8 cellular contexts compared by ENCODE assay signal in genomic region chr20:25310268-25310920, GRCh38.
DNase-seq lines count a peak whose midpoint lies in the region; ATAC-seq, FAIRE-seq and TF ChIP-seq lines count a peak whose summit lies in the region.

No MANE protein-coding gene starts in this region.

- H3K4me2 ChIP-seq in keratinocyte (ENCODE audit: control insufficient read depth, extremely low read depth, insufficient read depth, low read depth, low read length): peak overlapping the region; percentile 35

- TF ChIP-seq POLR2A in body of pancreas (IDR thresholded peaks at IDR 0.05): peak in 2 of 3 donors; percentile 12 to 44

- 61% methylated on average over 6 of the region's 6 CpGs for WGBS in body of pancreas, 2 donors

- intact Hi-C loops in body of pancreas (cut with DNase I): no loop called here

- H3K27me3 ChIP-seq in body of pancreas (no peaks in the 10 kb centered on the region), keratinocyte (ENCODE audit: control insufficient read depth, extremely low read depth, insufficient read depth, low read length) (no peaks in the 10 kb centered on the region)

- TF ChIP-seq CTCF in body of pancreas (IDR thresholded peaks at IDR 0.05): peak in 4 of 7 experiments; percentile 30 to 55 (median 52)
- TF ChIP-seq CTCF in keratinocyte (optimal IDR thresholded peaks at IDR 0.05 in 1 of 3, IDR thresholded peaks at IDR 0.05 in 1 of 3, conservative IDR thresholded peaks at IDR 0.05 in 1 of 3; ENCODE audit: extremely low read depth in 1 of 3, insufficient read depth in 2 of 3, low read length in 3 of 3): peak; percentile 73 to 81 (median 75)

- H3K27ac ChIP-seq in body of pancreas (peak overlapping the region; percentile 30 to 60 (median 50)), keratinocyte (ENCODE audit: control insufficient read depth, insufficient read depth, low read length) (peak overlapping the region; percentile 37)

- H3K4me1 ChIP-seq in body of pancreas (peaks cover 16% of the 10 kb centered on the region), keratinocyte (ENCODE audit: control insufficient read depth, extremely low read depth, insufficient read depth, low read length) (peaks cover 20% of the 10 kb centered on the region)

- ATAC-seq in GM21619 (IDR thresholded peaks at IDR 0.05; ENCODE audit: unreplicated experiment) (peak; percentile 90), SK-N-SH treated with all-trans-retinoic acid at 6 μM for 48 hours (peak; percentile 92), body of pancreas (peak; percentile 77)

- H3K36me3 ChIP-seq in body of pancreas (replicated peaks in 1 of 2; ENCODE audit: insufficient read depth in 1 of 2, low read depth in 2 of 2) (peaks cover 0 to 2% of the 10 kb centered on the region in 2 donors), keratinocyte (ENCODE audit: control insufficient read depth in 2 of 2, extremely low read depth in 1 of 2, insufficient read depth in 2 of 2, low read length in 2 of 2) (no peaks in the 10 kb centered on the region)

- H3K9ac ChIP-seq in keratinocyte (ENCODE audit: control insufficient read depth, extremely low read depth, insufficient read depth, low read length): peak overlapping the region; percentile 35

- H3K4me3 ChIP-seq in body of pancreas (no peak overlapping the region), keratinocyte (ENCODE audit: control insufficient read depth in 2 of 3, extremely low read depth in 1 of 3, insufficient read depth in 2 of 3, low read depth in 1 of 3, low read length in 3 of 3) (peak overlapping the region in 1 of 3 experiments; percentile 13)

- dilution Hi-C loops in keratinocyte (cut with MboI; ENCODE audit: extremely low pct_ligation_motif_present, low sequenced_read_pairs): no loop called here

- H4K20me1 ChIP-seq in keratinocyte (ENCODE audit: control insufficient read depth, extremely low read depth, insufficient read depth, low read length): no peaks in the 10 kb centered on the region

- H3K9me1 ChIP-seq in keratinocyte (ENCODE audit: control insufficient read depth, extremely low read depth, insufficient read depth, low read length): no peaks in the 10 kb centered on the region

- peak; percentile 90 for FAIRE-seq in keratinocyte (lab: Jason Lieb, UNC)

- H3K9me3 ChIP-seq in body of pancreas (no peaks in the 10 kb centered on the region), keratinocyte (ENCODE audit: control insufficient read depth, low read depth, low read length) (no peaks in the 10 kb centered on the region)

- DNase-seq in GM04504 (ENCODE audit: low read depth) (peak; percentile 89), HuH-7 (ENCODE audit: low spot score) (peak; percentile 98), body of pancreas (peak in 3 of 4 donors; percentile 32 to 72 (median 66)), keratinocyte (ENCODE audit: low read depth, low spot score) (no peak), NCI-H187 (lab: John Stamatoyannopoulos, UW) (no peak)
- peak; percentile 36 to 48 for DNase-seq in stimulated activated CD4-positive, alpha-beta T cell treated with anti-CD3 and anti-CD28 coated beads, Interleukin-15, amount 100 ng/mL, for 48 hours (ENCODE audit: low read depth in 2 of 2)

- H3K79me2 ChIP-seq in keratinocyte (ENCODE audit: control insufficient read depth, insufficient read depth, low read length): no peaks in the 10 kb centered on the region

- H2AFZ ChIP-seq in keratinocyte (ENCODE audit: control insufficient read depth, low read length): peak overlapping the region; percentile 59

TF ChIP-seq in SK-N-SH treated with all-trans-retinoic acid at 6 μM for 48 hours, 23 proteins besides CTCF, POLR2A, EP300 and RAD21:
- TF ChIP-seq BACH2 (CRISPR knock-in tag; IDR thresholded peaks at IDR 0.05; ENCODE audit: borderline replicate concordance) (no peak), PATZ1 (CRISPR knock-in tag; IDR thresholded peaks at IDR 0.05; ENCODE audit: borderline replicate concordance) (0 out of 2 replicates have a peak, but pooled peaks have one; percentile 31), GLIS3 (CRISPR knock-in tag; IDR thresholded peaks at IDR 0.05) (no peak), ZNF565 (CRISPR knock-in tag; conservative IDR thresholded peaks at IDR 0.05; ENCODE audit: low read depth) (no peak)

Comparison
In these comparisons a context has a peak if more than half of its experiments do, and no peak if none do; other contexts are left out.
1. DNase-seq: peak in GM04504 (single experiment), HuH-7 (single experiment), body of pancreas (3 of 4) and stimulated activated CD4-positive, alpha-beta T cell treated with anti-CD3 and anti-CD28 coated beads, Interleukin-15, amount 100 ng/mL, for 48 hours (2 of 2); none in keratinocyte (single experiment) and NCI-H187 (0 of 2).
2. Peak in every context shown above with its lines, with median percentiles within 50 percentile points of each other: ATAC-seq.